ENCODE assay signal across 25 cellular contexts in genomic region chr17:27105636-27106035, GRCh38.
"Had no signal": no experiment of that assay in that cellular context is flagged by ENCODE, and none has a peak within 500 bp of the region (broad histone marks: within the 10 kb centered on the region; RNA-seq: fewer than 3 reads in every experiment).

No MANE protein-coding gene starts in this region.

- H3K27me3 ChIP-seq: gastrocnemius medialis, right atrium auricular region, suprapubic skin, transverse colon, upper lobe of right lung, vagina had no signal

- H3K36me3 Mint-ChIP-seq: naive thymus-derived CD8-positive, alpha-beta T cell had no signal

- ATAC-seq: gastrocnemius medialis; left ventricle myocardium superior; lower lobe of right lung; naive thymus-derived CD8-positive, alpha-beta T cell; sciatic nerve; stimulated activated naive CD8-positive, alpha-beta T cell treated with anti-CD3 and anti-CD28 coated beads, Interleukin-15, amount 100 ng/mL, for 72 hours; upper lobe of right lung had no signal

- H3K36me3 ChIP-seq: gastrocnemius medialis, lower lobe of right lung, prostate gland, right atrium auricular region, suprapubic skin, transverse colon, upper lobe of right lung, vagina had no signal

- H3K4me3 ChIP-seq: dorsolateral prefrontal cortex, gastrocnemius medialis, lower lobe of right lung, prostate gland, right atrium auricular region, smooth muscle cell, suprapubic skin, transverse colon, upper lobe of right lung, vagina had no signal

- FAIRE-seq: keratinocyte had no signal

- H3K27me3 Mint-ChIP-seq: stimulated activated naive CD8-positive, alpha-beta T cell treated with anti-CD3 and anti-CD28 coated beads, Interleukin-15, amount 100 ng/mL, for 72 hours had no signal

- H3K27ac Mint-ChIP-seq: naive thymus-derived CD8-positive, alpha-beta T cell; nephron progenitor cell; stimulated activated naive CD8-positive, alpha-beta T cell treated with anti-CD3 and anti-CD28 coated beads, Interleukin-15, amount 100 ng/mL, for 72 hours had no signal

- H3K4me3 Mint-ChIP-seq: naive thymus-derived CD8-positive, alpha-beta T cell; nephron progenitor cell; stimulated activated naive CD8-positive, alpha-beta T cell treated with anti-CD3 and anti-CD28 coated beads, Interleukin-15, amount 100 ng/mL, for 72 hours had no signal

- H3K9me3 Mint-ChIP-seq: stimulated activated naive CD8-positive, alpha-beta T cell treated with anti-CD3 and anti-CD28 coated beads, Interleukin-15, amount 100 ng/mL, for 72 hours had no signal

- H3K4me1 Mint-ChIP-seq: naive thymus-derived CD8-positive, alpha-beta T cell; nephron progenitor cell; stimulated activated naive CD8-positive, alpha-beta T cell treated with anti-CD3 and anti-CD28 coated beads, Interleukin-15, amount 100 ng/mL, for 72 hours had no signal

- DNase-seq: dorsolateral prefrontal cortex; effector CD4-positive, alpha-beta T cell; erythroblast; gastrocnemius medialis; head of caudate nucleus; left ventricle myocardium superior; lower lobe of right lung; naive thymus-derived CD8-positive, alpha-beta T cell; nephron progenitor cell; nucleus accumbens; stimulated activated CD4-positive, alpha-beta T cell treated with anti-CD3 and anti-CD28 coated beads, Interleukin-12 subunit alpha, Interleukin-12 subunit beta, amount 100 ng/mL, for 4 hours; stimulated activated CD4-positive, alpha-beta T cell treated with anti-CD3 and anti-CD28 coated beads, Interleukin-1b, Interleukin-23, amount 100 ng/mL, for 48 hours; stimulated activated CD4-positive, alpha-beta T cell treated with anti-CD3 and anti-CD28 coated beads, Interleukin-4, amount 100 ng/mL, for 1 hour; stimulated activated CD8-positive, alpha-beta memory T cell treated with anti-CD3 and anti-CD28 coated beads, Interleukin-4, amount 100 ng/mL, for 48 hours; stimulated activated naive CD4-positive, alpha-beta T cell; stimulated activated naive CD8-positive, alpha-beta T cell treated with anti-CD3 and anti-CD28 coated beads, Interleukin-15, amount 100 ng/mL, for 72 hours; transverse colon; upper lobe of right lung had no signal
